Comparison of ENCODE assay signal across 1 cellular context in genomic region chr4:8314691-8315255, GRCh38.
TF ChIP-seq lines count a peak whose summit lies in the region.

No MANE protein-coding gene starts in this region.

TF ChIP-seq in WTC11, 78 proteins besides CTCF, POLR2A, EP300 and RAD21 (continued from another document):
- TF ChIP-seq ZNF532 (CRISPR knock-in tag; IDR thresholded peaks at IDR 0.05; ENCODE audit: borderline replicate concordance) (no peak), AR (CRISPR knock-in tag; IDR thresholded peaks at IDR 0.05) (no peak), E2F1 (CRISPR knock-in tag; IDR thresholded peaks at IDR 0.05) (no peak), NFE2L1 (CRISPR knock-in tag; IDR thresholded peaks at IDR 0.05) (no peak)
